Comparison of ENCODE assay signal across 8 cellular contexts in the genomic region with DNA sequence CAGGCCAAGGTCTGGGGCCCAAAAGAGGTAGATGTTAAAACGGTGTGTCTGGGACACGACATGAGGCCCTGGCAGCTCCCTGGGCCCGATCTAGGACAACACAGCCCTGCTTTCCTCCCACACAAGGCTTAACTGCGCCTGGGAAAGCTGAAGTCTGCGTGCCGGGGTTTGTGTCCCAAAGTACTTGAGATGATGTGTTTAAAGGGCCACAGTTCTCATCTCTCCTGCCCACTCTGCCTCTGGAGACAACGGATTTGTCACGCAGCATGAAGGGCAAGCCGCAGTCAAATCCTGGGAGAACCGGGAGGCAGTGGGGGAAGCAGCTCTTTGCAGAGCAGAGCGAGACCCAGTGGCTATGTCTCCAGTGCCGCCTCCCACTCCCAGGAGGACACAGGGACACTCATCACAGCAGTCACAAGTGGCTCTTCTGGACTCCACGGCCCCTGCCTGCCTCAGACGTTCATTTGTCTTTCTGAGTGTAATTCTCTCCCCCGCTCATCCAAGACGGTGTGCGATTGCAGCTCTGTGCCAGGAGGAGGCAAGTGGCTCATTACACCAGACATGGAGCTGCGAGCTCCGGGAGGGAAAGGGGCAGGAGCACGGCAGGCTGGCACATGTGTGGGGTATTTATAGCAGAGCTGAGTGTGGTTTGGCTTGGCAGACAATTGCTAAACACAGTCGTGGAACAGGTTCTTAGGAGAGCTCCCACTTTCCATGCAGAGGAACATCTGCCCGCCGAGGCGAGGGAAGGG. TPM values are rescaled to one million over a fixed set of nuclear protein-coding genes. Genes with fewer than 3 reads are reported as not detected.
DNase-seq lines count a peak whose midpoint lies in the region; ATAC-seq and TF ChIP-seq lines count a peak whose summit lies in the region.

No MANE protein-coding gene starts in this region.

- peak overlapping the region in 1 of 3 donors; percentile 0 for H3K4me3 ChIP-seq in thyroid gland (replicated peaks in 1 of 3)

- intact Hi-C loops in thyroid gland (cut with DNase I) = no loop called here

- H3K4me1 ChIP-seq in thyroid gland = peaks cover 6 to 15% of the 10 kb centered on the region in 2 donors

- ATAC-seq in GM18517 (IDR thresholded peaks at IDR 0.05; ENCODE audit: unreplicated experiment) = no peak
- ATAC-seq in GM18498 (IDR thresholded peaks at IDR 0.05; ENCODE audit: unreplicated experiment) = no peak
- ATAC-seq in HG03175 (IDR thresholded peaks at IDR 0.05; ENCODE audit: unreplicated experiment) = no peak

- no peaks in the 10 kb centered on the region for H3K36me3 ChIP-seq in thyroid gland

- 26 to 30% methylated on average over 17 to 19 of the region's 24 CpGs for WGBS in thyroid gland, 2 donors

- peak overlapping the region in 1 of 3 donors; percentile 30 for H3K27ac ChIP-seq in thyroid gland

- peak in 1 of 2 donors; percentile 21 for TF ChIP-seq POLR2A in thyroid gland (IDR thresholded peaks at IDR 0.05)

- DNase-seq in NCI-H1417 (lab: John Stamatoyannopoulos, UW) (peak; percentile 68 to 90 (median 85)), amygdala (lab: John Stamatoyannopoulos, UW) (peak in 44 of 56 donors; percentile 32 to 87 (median 66)), kidney tubule cell (ENCODE audit: low spot score) (peak; percentile 47), thyroid gland (peak; percentile 86 to 90), activated T-cell treated with anti-CD3 and anti-CD28 coated beads for 4 hours (no peak)

- TF ChIP-seq CTCF in thyroid gland (IDR thresholded peaks at IDR 0.05) = peak in 4 of 6 experiments; percentile 25 to 47 (median 27)

- H3K9me3 ChIP-seq in thyroid gland = no peaks in the 10 kb centered on the region

- H3K27me3 ChIP-seq in thyroid gland = no peaks in the 10 kb centered on the region

RNA-seq across cellular contexts. Expression of gene SEMA4C, which starts 57.7 kb away (rescaled TPM):
- total RNA-seq in thyroid gland = 10 to 100 TPM; 14.5 to 21.7 (median 19.3) TPM

RNA-seq across cellular contexts. Expression of gene FAM178B, which starts 58.8 kb away (rescaled TPM):
- not detected for total RNA-seq in thyroid gland
